ENCODE assay signal across 8 cellular contexts in the genomic region with DNA sequence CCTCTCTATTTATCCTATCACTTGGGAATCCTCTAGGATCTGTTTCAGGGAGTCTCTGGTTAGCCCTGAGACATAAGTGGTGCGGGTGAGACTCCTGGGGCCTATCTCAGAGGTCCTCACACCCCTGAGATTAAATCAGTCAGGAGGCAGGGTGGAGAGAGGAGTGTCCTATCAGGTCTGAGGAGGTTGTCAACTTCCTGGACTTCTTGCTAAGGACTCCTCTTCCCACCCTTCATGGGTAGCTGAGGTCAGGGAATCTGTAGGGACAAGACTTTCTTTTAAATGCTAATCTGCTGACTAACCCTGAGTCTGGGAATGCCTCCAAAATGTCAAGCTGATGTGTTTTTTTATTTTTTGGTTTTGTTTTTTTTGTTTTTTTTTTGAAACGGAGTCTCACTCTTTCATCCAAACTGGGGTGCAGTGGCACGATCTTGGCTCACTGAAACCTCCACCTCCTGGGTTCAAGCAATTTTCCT. TPM values are rescaled to one million over a fixed set of nuclear protein-coding genes. Genes with fewer than 3 reads are reported as not detected.
DNase-seq lines count a peak whose midpoint lies in the region; ATAC-seq and TF ChIP-seq lines count a peak whose summit lies in the region.

No MANE protein-coding gene starts in this region.

- H3K4me1 ChIP-seq in breast epithelium (peaks cover under 1 to 25% of the 10 kb centered on the region in 2 donors), left lung (peaks cover 30 to 59% of the 10 kb centered on the region in 2 donors), tibial nerve (peaks cover 0 to 66% (median 45%) of the 10 kb centered on the region in 4 donors)

- H3K27ac Mint-ChIP-seq in stimulated activated naive B cell treated with anti-CD40 and anti-IgM and Interleukin-4, amounts not matched to agents 10 μg/mL and 1 μg/mL and 100 μg/mL, for 72 hours = no peak overlapping the region

- H3K27me3 Mint-ChIP-seq in stimulated activated naive B cell treated with anti-CD40 and anti-IgM and Interleukin-4, amounts not matched to agents 10 μg/mL and 1 μg/mL and 100 μg/mL, for 72 hours = no peaks in the 10 kb centered on the region

- peak; percentile 43 for ATAC-seq in left lung
- no peak for ATAC-seq in GM21737 (IDR thresholded peaks at IDR 0.05; ENCODE audit: unreplicated experiment)
- no peak for ATAC-seq in stimulated activated naive B cell treated with anti-CD40 and anti-IgM and Interleukin-4, amounts not matched to agents 10 μg/mL and 1 μg/mL and 100 μg/mL, for 72 hours (replicated peaks)

- H3K4me3 Mint-ChIP-seq in stimulated activated naive B cell treated with anti-CD40 and anti-IgM and Interleukin-4, amounts not matched to agents 10 μg/mL and 1 μg/mL and 100 μg/mL, for 72 hours = no peak overlapping the region

- peaks cover 20 to 47% of the 10 kb centered on the region in 2 donors for H3K4me1 Mint-ChIP-seq in stimulated activated naive B cell treated with anti-CD40 and anti-IgM and Interleukin-4, amounts not matched to agents 10 μg/mL and 1 μg/mL and 100 μg/mL, for 72 hours

- intact Hi-C loops in breast epithelium (cut with DNase I; ENCODE audit: low total_unique reads) = no loop called here
- intact Hi-C loops in left lung (cut with DNase I) = no loop called here

- H3K27ac ChIP-seq in breast epithelium (peak overlapping the region; percentile 61 to 85), left lung (peak overlapping the region; percentile 57 to 65), tibial nerve (peak overlapping the region in 3 of 4 donors; percentile 61 to 78 (median 66))

- DNase-seq in M059J (ENCODE audit: low read depth) (peak; percentile 95), breast epithelium (ENCODE audit: low spot score in 2 of 2) (no peak), left lung (no peak), tibial nerve (ENCODE audit: low spot score in 2 of 2) (no peak), NCI-H2171 treated with DMSO at 0.1 percent for 48 hours (lab: John Stamatoyannopoulos, UW) (no peak), SW480 (ENCODE audit: low spot score) (no peak)
- DNase-seq in stimulated activated naive B cell treated with anti-CD40 and anti-IgM and Interleukin-4, amounts not matched to agents 10 μg/mL and 1 μg/mL and 100 μg/mL, for 72 hours = no peak

- H3K36me3 ChIP-seq in breast epithelium (no peaks in the 10 kb centered on the region), left lung (no peaks in the 10 kb centered on the region), tibial nerve (peaks cover 0 to 9% (median 0%) of the 10 kb centered on the region in 3 donors)

- TF ChIP-seq POLR2A in breast epithelium (IDR thresholded peaks at IDR 0.05) (no peak), tibial nerve (IDR thresholded peaks at IDR 0.05) (no peak)

- TF ChIP-seq CTCF in breast epithelium (IDR thresholded peaks at IDR 0.05) = no peak
- no peak for TF ChIP-seq CTCF in left lung (IDR thresholded peaks at IDR 0.05)
- no peak for TF ChIP-seq CTCF in tibial nerve (IDR thresholded peaks at IDR 0.05)

- H3K36me3 Mint-ChIP-seq in stimulated activated naive B cell treated with anti-CD40 and anti-IgM and Interleukin-4, amounts not matched to agents 10 μg/mL and 1 μg/mL and 100 μg/mL, for 72 hours = peaks cover 10 to 15% of the 10 kb centered on the region in 2 donors

- H3K9me3 Mint-ChIP-seq in stimulated activated naive B cell treated with anti-CD40 and anti-IgM and Interleukin-4, amounts not matched to agents 10 μg/mL and 1 μg/mL and 100 μg/mL, for 72 hours = no peaks in the 10 kb centered on the region

- TF ChIP-seq EP300 in tibial nerve (IDR thresholded peaks at IDR 0.05) = peak in 1 of 2 donors; percentile 6

- 37 to 44% methylated on average over 3 of the region's 3 CpGs for WGBS in tibial nerve, 2 donors

- H3K9me3 ChIP-seq in breast epithelium (no peaks in the 10 kb centered on the region), left lung (no peaks in the 10 kb centered on the region), tibial nerve (no peaks in the 10 kb centered on the region)

- H3K27me3 ChIP-seq in breast epithelium (no peaks in the 10 kb centered on the region), left lung (no peaks in the 10 kb centered on the region), tibial nerve (no peaks in the 10 kb centered on the region)

- H3K4me3 ChIP-seq in breast epithelium (no peak overlapping the region), left lung (no peak overlapping the region), tibial nerve (no peak overlapping the region)

RNA-seq across cellular contexts. Expression of gene ARMC5, which starts 6.6 kb away (rescaled TPM):
- 8.6 and 17.7 TPM in 2 replicates for total RNA-seq in M059J (2014; rRNA removed; shearing (Covaris generic))
- total RNA-seq in breast epithelium (1 to 10 TPM; 5.3 to 7.2 (median 6.9) TPM), left lung (10 to 100 TPM in 1 of 2 donors, 1 to 10 TPM in 1; 8.5 to 10.1 TPM), tibial nerve (10 to 100 TPM in 1 of 4 donors, 1 to 10 TPM in 3; 6.6 to 11.6 (median 9.1) TPM)

RNA-seq across cellular contexts. Expression of gene ZNF843, which starts 10.1 kb away (rescaled TPM):
- 0.25 TPM in 1 of 2 replicates, not detected in the other for total RNA-seq in M059J (2014; rRNA removed; shearing (Covaris generic))
- total RNA-seq in breast epithelium (1 to 10 TPM; 1.9 to 3.6 (median 3.1) TPM), left lung (1 to 10 TPM; 1.5 to 1.6 TPM), tibial nerve (1 to 10 TPM; 1.5 to 2.5 (median 2.1) TPM)

RNA-seq across cellular contexts. Expression of gene TGFB1I1, which starts 19.3 kb away (rescaled TPM):
- total RNA-seq in M059J (2014; rRNA removed; shearing (Covaris generic)) = 32.8 and 37.5 TPM in 2 replicates
- total RNA-seq in breast epithelium = 10 to 100 TPM; 17.4 to 31.8 (median 30.1) TPM
- total RNA-seq in left lung = 10 to 100 TPM; 49.3 to 70.3 TPM
- 10 to 100 TPM; 29.3 to 68.7 (median 53.5) TPM for total RNA-seq in tibial nerve

RNA-seq across cellular contexts. Expression of gene COX6A2, which starts 24.5 kb away (rescaled TPM):
- total RNA-seq in M059J (2014; rRNA removed; shearing (Covaris generic)) = not detected in 2 replicates
- not detected for total RNA-seq in breast epithelium
- total RNA-seq in left lung = under 1 TPM in 1 of 2 donors, not detected in 1; 0.67 TPM
- not detected for total RNA-seq in tibial nerve

RNA-seq across cellular contexts. Expression of gene SLC5A2, which starts 30.3 kb away (rescaled TPM):
- total RNA-seq in M059J (2014; rRNA removed; shearing (Covaris generic)) = 0.10 TPM in 1 of 2 replicates, not detected in the other
- under 1 TPM in 2 of 3 donors, not detected in 1; 0.44 to 0.98 TPM for total RNA-seq in breast epithelium
- 1 to 10 TPM in 1 of 2 donors, under 1 TPM in 1; 0.92 to 1.4 TPM for total RNA-seq in left lung
- not detected for total RNA-seq in tibial nerve
